13 cellular contexts compared by ENCODE assay signal in the genomic region with DNA sequence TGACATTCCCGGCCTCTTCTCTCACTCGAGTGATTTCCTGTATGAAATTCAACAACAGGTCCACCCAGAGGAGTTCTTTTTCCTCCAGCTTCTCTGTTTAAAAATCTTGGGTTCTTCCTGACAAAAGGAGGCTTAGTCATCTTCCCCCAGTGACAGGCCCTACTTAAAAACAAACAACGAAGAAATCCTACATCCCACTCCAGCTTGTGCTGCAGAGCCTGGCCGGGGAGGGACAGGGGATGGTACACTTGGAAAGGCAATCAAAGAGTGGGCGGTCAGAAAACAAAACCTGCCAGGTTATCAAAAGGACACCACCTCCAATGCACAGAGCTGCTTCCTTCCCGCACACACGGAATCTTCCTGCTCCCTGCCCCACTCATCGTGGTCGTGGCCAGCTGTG.
DNase-seq lines count a peak whose midpoint lies in the region; ATAC-seq and TF ChIP-seq lines count a peak whose summit lies in the region.
"Had no signal": no experiment of that assay in that cellular context is flagged by ENCODE, and none has a peak within 500 bp of the region (broad histone marks: within the 10 kb centered on the region; RNA-seq: fewer than 3 reads in every experiment).

No MANE protein-coding gene starts in this region.

- CTCF ChIA-PET in A673 (lab: Charles Lee), result no interaction called here

- no peaks in the 10 kb centered on the region for H3K27me3 ChIP-seq in A673 (replicated peaks; ENCODE audit: insufficient read depth, low read depth, low read length, poor library complexity)
- H3K27me3 ChIP-seq in MG63, result no peaks in the 10 kb centered on the region
- no peaks in the 10 kb centered on the region for H3K27me3 ChIP-seq in esophagus squamous epithelium
- no peaks in the 10 kb centered on the region for H3K27me3 ChIP-seq in testis

- 9 to 37% methylated on average over 3 to 9 of the region's 9 CpGs for WGBS in esophagus squamous epithelium, 2 donors
- WGBS in testis, 2 donors, result 57 to 66% methylated on average over 9 of the region's 9 CpGs

- TF ChIP-seq CTCF in A673 (conservative IDR thresholded peaks at IDR 0.05; ENCODE audit: low read depth, low read length) (no peak), esophagus squamous epithelium (IDR thresholded peaks at IDR 0.05) (no peak), testis (IDR thresholded peaks at IDR 0.05) (no peak)

- H3K4me1 ChIP-seq in A673 (ENCODE audit: insufficient read depth, low read length, poor library complexity, severe bottlenecking), result peaks cover 11% of the 10 kb centered on the region
- H3K4me1 ChIP-seq in esophagus squamous epithelium, result peaks cover 4 to 25% (median 5%) of the 10 kb centered on the region in 3 donors
- H3K4me1 ChIP-seq in testis, result no peaks in the 10 kb centered on the region

- H3K36me3 ChIP-seq in A673 (ENCODE audit: insufficient read depth, low read length, poor library complexity, severe bottlenecking), result no peaks in the 10 kb centered on the region
- H3K36me3 ChIP-seq in MG63, result no peaks in the 10 kb centered on the region; the same call in 1 of the 2 replicates
- H3K36me3 ChIP-seq in esophagus squamous epithelium, result no peaks in the 10 kb centered on the region
- H3K36me3 ChIP-seq in testis (ENCODE audit: low read depth, missing control alignments), result no peaks in the 10 kb centered on the region

- H3K27ac ChIP-seq in A673 (ENCODE audit: low read depth, low read length, poor library complexity, severe bottlenecking), result no peak overlapping the region
- peak overlapping the region; percentile 36 to 78 (median 60) for H3K27ac ChIP-seq in esophagus squamous epithelium
- H3K27ac ChIP-seq in testis, result no peak overlapping the region

- BruUV-seq in A673 (replicated peaks; lab: Mats Ljungman, UMichigan), result no TSS peak

- intact Hi-C loops in A673 (cut with micrococcal nuclease; ENCODE audit: unreplicated experiment) (no loop called here), esophagus squamous epithelium (cut with DNase I) (no loop called here), testis (cut with DNase I; ENCODE audit: low total_unique reads) (no loop called here)

- DNase-seq in A673 (ENCODE audit: low spot score) (peak; percentile 8), MG63 (peak; percentile 50), esophagus squamous epithelium (lab: John Stamatoyannopoulos, UW) (no peak), myocyte (ENCODE audit: low read depth) (peak; percentile 6), NCI-H2029 treated with DMSO at 0.1 percent for 48 hours (lab: John Stamatoyannopoulos, UW) (no peak), testis (no peak), UCSD-AML1 (lab: John Stamatoyannopoulos, UW; ENCODE audit: unreplicated experiment) (no peak)
- DNase-seq: activated naive CD4-positive, alpha-beta T cell; DMS79 treated with DMSO at 0.1 percent for 48 hours; naive thymus-derived CD8-positive, alpha-beta T cell; stimulated activated CD4-positive, alpha-beta T cell treated with anti-CD3 and anti-CD28 coated beads, Interleukin-15, amount 100 ng/mL, for 24 hours had no signal

- ATAC-seq in HG03469 (IDR thresholded peaks at IDR 0.05; ENCODE audit: unreplicated experiment), result no peak
- ATAC-seq: naive thymus-derived CD8-positive, alpha-beta T cell; stimulated activated effector memory CD8-positive, alpha-beta T cell treated with anti-CD3 and anti-CD28 coated beads, Interleukin-12 subunit alpha, Interleukin-12 subunit beta, amount 100 ng/mL, for 72 hours had no signal

- H3K9me3 ChIP-seq in A673 (ENCODE audit: low read depth, low read length, poor library complexity, severe bottlenecking), result no peaks in the 10 kb centered on the region
- H3K9me3 ChIP-seq in MG63, result no peaks in the 10 kb centered on the region
- H3K9me3 ChIP-seq in esophagus squamous epithelium, result no peaks in the 10 kb centered on the region
- H3K9me3 ChIP-seq in testis, result no peaks in the 10 kb centered on the region

- H3K4me3 ChIP-seq in A673 (ENCODE audit: low read depth, low read length, poor library complexity, severe bottlenecking), result no peak overlapping the region
- no peak overlapping the region for H3K4me3 ChIP-seq in MG63
- H3K4me3 ChIP-seq in esophagus squamous epithelium, result no peak overlapping the region
- H3K4me3 ChIP-seq in testis, result no peak overlapping the region

- POLR2A ChIA-PET in A673 (lab: Charles Lee; ENCODE audit: low non-redundant PET), result no interaction called here

- TF ChIP-seq POLR2A in esophagus squamous epithelium (IDR thresholded peaks at IDR 0.05) (no peak), testis (IDR thresholded peaks at IDR 0.05) (no peak)

Comparison
In these comparisons a context has a peak if more than half of its experiments do, and no peak if none do; other contexts are left out.
1. DNase-seq: peak in A673 (single experiment), MG63 (single experiment) and myocyte (single experiment); none in esophagus squamous epithelium (single experiment), NCI-H2029 treated with DMSO at 0.1 percent for 48 hours (single experiment), testis (single experiment) and UCSD-AML1 (single experiment).
2. H3K27ac ChIP-seq: peak in esophagus squamous epithelium (4 of 4); none in A673 (single experiment) and testis (0 of 2).